Comparison of ENCODE assay signal across 19 cellular contexts in the genomic region with DNA sequence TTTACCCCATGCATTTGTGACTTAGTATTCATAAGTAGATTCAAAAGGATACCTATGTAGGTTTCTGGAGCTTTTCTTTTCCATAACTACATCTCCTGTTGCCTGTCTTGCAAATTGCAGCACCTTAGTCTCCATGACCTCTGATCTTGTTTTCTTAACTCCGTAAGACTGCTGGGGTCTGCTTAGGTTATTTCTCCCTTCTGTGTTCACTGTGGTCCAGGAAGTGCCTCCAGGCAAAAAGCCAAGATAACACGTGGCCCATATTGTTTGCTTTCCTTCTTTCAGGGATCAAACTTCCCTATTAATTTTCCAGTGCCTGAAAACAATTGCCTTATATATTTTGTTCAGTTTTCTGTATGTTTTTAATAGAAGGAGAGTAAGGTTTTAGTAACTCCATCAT.
DNase-seq lines count a peak whose midpoint lies in the region; ATAC-seq, FAIRE-seq and TF ChIP-seq lines count a peak whose summit lies in the region.
"Had no signal": no experiment of that assay in that cellular context is flagged by ENCODE, and none has a peak within 500 bp of the region (broad histone marks: within the 10 kb centered on the region; RNA-seq: fewer than 3 reads in every experiment).

No MANE protein-coding gene starts in this region.

- peaks cover 12% of the 10 kb centered on the region for H3K9me3 Mint-ChIP-seq in progenitor cell of endocrine pancreas (ENCODE audit: low read depth)
- H3K9me3 Mint-ChIP-seq: activated naive CD8-positive, alpha-beta T cell treated with anti-CD3 and anti-CD28 coated beads, Interleukin-2, amount 50 U/mL, for 24 hours had no signal

- intact Hi-C loops in colonic mucosa (cut with DNase I): no loop called here

- DNase-seq in DMS53 treated with DMSO at 0.1 percent for 48 hours (lab: John Stamatoyannopoulos, UW; ENCODE audit: unreplicated experiment): peak; percentile 60
- peak; percentile 67 for DNase-seq in NCI-H1105 treated with DMSO at 0.1 percent for 48 hours (lab: John Stamatoyannopoulos, UW)
- peak; percentile 20 for DNase-seq in colonic mucosa
- no peak for DNase-seq in progenitor cell of endocrine pancreas (ENCODE audit: low spot score, unreplicated experiment)
- no peak for DNase-seq in cerebellar nuclear complex (lab: John Stamatoyannopoulos, UW)
- no peak for DNase-seq in HTR-8/SVneo (ENCODE audit: insufficient read length, low spot score)
- DNase-seq: activated CD4-positive, alpha-beta T cell treated with anti-CD3 and anti-CD28 coated beads, Interleukin-2, amount 50 U/mL, for 4 hours; activated naive CD8-positive, alpha-beta T cell treated with anti-CD3 and anti-CD28 coated beads, Interleukin-2, amount 50 U/mL, for 24 hours; activated T-cell treated with anti-CD3 and anti-CD28 coated beads, Interleukin-2, amount 50 U/mL, for 4 hours; C1 segment of cervical spinal cord; PC-3; SK-N-SH; stimulated activated CD4-positive, alpha-beta T cell treated with anti-CD3 and anti-CD28 coated beads, Interleukin-2, amount 100 ng/mL, for 24 hours had no signal

- peak overlapping the region; percentile 57 for H3K27ac Mint-ChIP-seq in progenitor cell of endocrine pancreas
- H3K27ac Mint-ChIP-seq: activated naive CD8-positive, alpha-beta T cell treated with anti-CD3 and anti-CD28 coated beads, Interleukin-2, amount 50 U/mL, for 24 hours; natural killer cell treated with Interleukin-12 subunit alpha and Interleukin-12 subunit beta and Interleukin-15 and Interleukin-18, amount 100 ng/mL, for 72 hours had no signal

- no peak overlapping the region for H3K4me3 Mint-ChIP-seq in progenitor cell of endocrine pancreas (ENCODE audit: low read depth)
- H3K4me3 Mint-ChIP-seq: activated naive CD8-positive, alpha-beta T cell treated with anti-CD3 and anti-CD28 coated beads, Interleukin-2, amount 50 U/mL, for 24 hours; activated T-cell treated with anti-CD3 and anti-CD28 coated beads, Interleukin-2, amount 50 U/mL, for 4 hours; natural killer cell treated with Interleukin-12 subunit alpha and Interleukin-12 subunit beta and Interleukin-15 and Interleukin-18, amount 100 ng/mL, for 72 hours had no signal

- H3K4me1 Mint-ChIP-seq in progenitor cell of endocrine pancreas (ENCODE audit: low read depth): peaks cover 9% of the 10 kb centered on the region
- H3K4me1 Mint-ChIP-seq: activated naive CD8-positive, alpha-beta T cell treated with anti-CD3 and anti-CD28 coated beads, Interleukin-2, amount 50 U/mL, for 24 hours had no signal

- no peak for FAIRE-seq in HTR-8/SVneo (lab: Jason Lieb, UNC)
- FAIRE-seq: H54 had no signal

- H3K9me3 ChIP-seq in colonic mucosa: no peaks in the 10 kb centered on the region
- H3K9me3 ChIP-seq: gastrocnemius medialis, right atrium auricular region, SK-N-SH had no signal

- no peak for ATAC-seq in HG03342 (IDR thresholded peaks at IDR 0.05; ENCODE audit: unreplicated experiment)
- ATAC-seq: activated naive CD8-positive, alpha-beta T cell treated with anti-CD3 and anti-CD28 coated beads, Interleukin-2, amount 50 U/mL, for 24 hours; activated T-cell treated with anti-CD3 and anti-CD28 coated beads, Interleukin-2, amount 50 U/mL, for 4 hours; gastrocnemius medialis; natural killer cell treated with Interleukin-12 subunit alpha and Interleukin-12 subunit beta and Interleukin-15 and Interleukin-18, amount 100 ng/mL, for 72 hours; PC-3 had no signal

- no peaks in the 10 kb centered on the region for H3K27me3 ChIP-seq in colonic mucosa
- H3K27me3 ChIP-seq: gastrocnemius medialis, right atrium auricular region had no signal

- H3K36me3 ChIP-seq in colonic mucosa: no peaks in the 10 kb centered on the region
- H3K36me3 ChIP-seq: gastrocnemius medialis, right atrium auricular region had no signal

- TF ChIP-seq CTCF in colonic mucosa (IDR thresholded peaks at IDR 0.05) (no peak), progenitor cell of endocrine pancreas (IDR thresholded peaks at IDR 0.05; ENCODE audit: unreplicated experiment) (no peak)

- H3K9ac ChIP-seq in colonic mucosa (ENCODE audit: low read depth in 2 of 2, low read length in 2 of 2): no peak overlapping the region
- H3K9ac ChIP-seq: SK-N-SH had no signal

- no peak overlapping the region for H3K4me3 ChIP-seq in colonic mucosa
- H3K4me3 ChIP-seq: gastrocnemius medialis, lung, right atrium auricular region had no signal

- peaks cover 18% of the 10 kb centered on the region for H3K36me3 Mint-ChIP-seq in progenitor cell of endocrine pancreas (ENCODE audit: insufficient read depth)
- H3K36me3 Mint-ChIP-seq: natural killer cell treated with Interleukin-12 subunit alpha and Interleukin-12 subunit beta and Interleukin-15 and Interleukin-18, amount 100 ng/mL, for 72 hours had no signal

- H3K27me3 Mint-ChIP-seq in progenitor cell of endocrine pancreas: no peaks in the 10 kb centered on the region
- H3K27me3 Mint-ChIP-seq: natural killer cell treated with Interleukin-12 subunit alpha and Interleukin-12 subunit beta and Interleukin-15 and Interleukin-18, amount 100 ng/mL, for 72 hours had no signal

- no peak overlapping the region for H3K27ac ChIP-seq in colonic mucosa
- H3K27ac ChIP-seq: gastrocnemius medialis, right atrium auricular region had no signal

- H3K4me1 ChIP-seq in colonic mucosa: no peaks in the 10 kb centered on the region
- H3K4me1 ChIP-seq: gastrocnemius medialis, right atrium auricular region had no signal

Comparison
In these comparisons a context has a peak if more than half of its experiments do, and no peak if none do; other contexts are left out.
1. DNase-seq: peak in DMS53 treated with DMSO at 0.1 percent for 48 hours (single experiment), NCI-H1105 treated with DMSO at 0.1 percent for 48 hours (single experiment) and colonic mucosa (single experiment); none in progenitor cell of endocrine pancreas (single experiment), cerebellar nuclear complex (0 of 2) and HTR-8/SVneo (single experiment).